ENCODE assay signal across 11 cellular contexts in genomic region chr1:240093120-240093961, GRCh38. TPM values are rescaled to one million over a fixed set of nuclear protein-coding genes. Genes with fewer than 3 reads are reported as not detected.
DNase-seq lines count a peak whose midpoint lies in the region; ATAC-seq and TF ChIP-seq lines count a peak whose summit lies in the region.
"Had no signal": no experiment of that assay in that cellular context is flagged by ENCODE, and none has a peak within 500 bp of the region (broad histone marks: within the 10 kb centered on the region; RNA-seq: fewer than 3 reads in every experiment).

No MANE protein-coding gene starts in this region.

- POLR2A ChIA-PET in CD4-positive, alpha-beta T cell (lab: Charles Lee), result no interaction called here

- no peak overlapping the region for H3K27ac Mint-ChIP-seq in CD4-positive, alpha-beta T cell
- H3K27ac Mint-ChIP-seq: immature natural killer cell had no signal

- no peaks in the 10 kb centered on the region for H3K4me1 Mint-ChIP-seq in CD4-positive, alpha-beta T cell (ENCODE audit: low read depth)

- no peak for ATAC-seq in HG03025 (IDR thresholded peaks at IDR 0.05; ENCODE audit: low FRiP score, unreplicated experiment)
- ATAC-seq in HG03442 (IDR thresholded peaks at IDR 0.05; ENCODE audit: unreplicated experiment), result no peak
- ATAC-seq in CD4-positive, alpha-beta T cell (ENCODE audit: poor library complexity), result no peak

- DNase-seq in ELR (ENCODE audit: low read depth) (peak; percentile 63), NCI-H2107 (lab: John Stamatoyannopoulos, UW) (peak; percentile 20), fibroblast of mammary gland (ENCODE audit: low read depth) (no peak), trophoblast cell (no peak)
- DNase-seq in effector CD8-positive, alpha-beta T cell (lab: John Stamatoyannopoulos, UW), result no peak
- DNase-seq in CD4-positive, alpha-beta T cell, result no peak
- DNase-seq: activated CD4-positive, alpha-beta T cell treated with anti-CD3 and anti-CD28 coated beads, Interleukin-2, amount 50 U/mL, for 48 hours; immature natural killer cell; KBM-7 had no signal

- no peaks in the 10 kb centered on the region for H3K79me1 ChIP-seq in trophoblast cell (ENCODE audit: low read length)

- no peak overlapping the region for H2AK5ac ChIP-seq in trophoblast cell (ENCODE audit: low read length)

- H2BK120ac ChIP-seq in trophoblast cell (ENCODE audit: insufficient read depth, low read length, poor library complexity), result no peak overlapping the region

- H3K4ac ChIP-seq in trophoblast cell (ENCODE audit: low read depth, low read length), result no peak overlapping the region

- H3K4me3 ChIP-seq in fibroblast of mammary gland (ENCODE audit: control insufficient read depth, low read depth, low read length) (peak overlapping the region; percentile 60), trophoblast cell (ENCODE audit: low read depth, low read length) (no peak overlapping the region)

- H2AFZ ChIP-seq in trophoblast cell (ENCODE audit: insufficient read depth, low read length, poor library complexity), result no peak overlapping the region

- no peak overlapping the region for H3K14ac ChIP-seq in trophoblast cell (ENCODE audit: low read length)

- no peak overlapping the region for H4K91ac ChIP-seq in trophoblast cell (ENCODE audit: low read depth, low read length)

- H3K9me3 ChIP-seq in trophoblast cell (ENCODE audit: insufficient read depth, low read depth, low read length), result no peaks in the 10 kb centered on the region
- no peaks in the 10 kb centered on the region for H3K9me3 ChIP-seq in CD4-positive, alpha-beta T cell (ENCODE audit: control insufficient read depth, low read length)

- no peak overlapping the region for H3K4me3 Mint-ChIP-seq in CD4-positive, alpha-beta T cell

- peaks cover 51% of the 10 kb centered on the region for H3K27me3 Mint-ChIP-seq in CD4-positive, alpha-beta T cell

- peak overlapping the region; percentile 86 for H3K4me2 ChIP-seq in trophoblast cell (ENCODE audit: low read length)

- H4K8ac ChIP-seq in trophoblast cell (ENCODE audit: low read depth, low read length), result no peak overlapping the region

- no peak overlapping the region for H4K12ac ChIP-seq in trophoblast cell (ENCODE audit: low read depth, low read length)

- H3K9ac ChIP-seq in trophoblast cell (ENCODE audit: low read length), result no peak overlapping the region

- no peaks in the 10 kb centered on the region for H3K9me3 Mint-ChIP-seq in CD4-positive, alpha-beta T cell

- no peak for TF ChIP-seq CTCF in fibroblast of mammary gland (conservative IDR thresholded peaks at IDR 0.05; ENCODE audit: control insufficient read depth, insufficient read depth, low read depth, low read length)
- TF ChIP-seq CTCF in CD4-positive, alpha-beta T cell (IDR thresholded peaks at IDR 0.05), result no peak

- peaks cover 32% of the 10 kb centered on the region for H3K27me3 ChIP-seq in trophoblast cell (ENCODE audit: insufficient read depth, low read length)
- peaks cover 48% of the 10 kb centered on the region for H3K27me3 ChIP-seq in CD4-positive, alpha-beta T cell (ENCODE audit: control insufficient read depth, insufficient read depth, low read length)

- H2BK5ac ChIP-seq in trophoblast cell (ENCODE audit: low read depth, low read length, poor library complexity), result no peak overlapping the region

- intact Hi-C loops in CD4-positive, alpha-beta T cell (cut with DNase I, micrococcal nuclease), result no loop called here

- no peaks in the 10 kb centered on the region for H3K36me3 Mint-ChIP-seq in CD4-positive, alpha-beta T cell (ENCODE audit: low read depth)
- H3K36me3 Mint-ChIP-seq: immature natural killer cell had no signal

- no peak overlapping the region for H3K18ac ChIP-seq in trophoblast cell (ENCODE audit: low read length)

- no CpG with 5 or more reads among the region's 65 CpGs for WGBS in trophoblast cell (ENCODE audit: extremely low coverage, insufficient coverage, insufficient read length)

- no peak overlapping the region for H3K27ac ChIP-seq in trophoblast cell (ENCODE audit: low read depth, low read length)
- no peak overlapping the region for H3K27ac ChIP-seq in CD4-positive, alpha-beta T cell (ENCODE audit: low read depth, low read length)

- CTCF ChIA-PET in CD4-positive, alpha-beta T cell (lab: Charles Lee), result no interaction called here

- H3K23ac ChIP-seq in trophoblast cell (ENCODE audit: low read length), result no peak overlapping the region

- H3K4me1 ChIP-seq in trophoblast cell (ENCODE audit: control insufficient read depth in 1 of 2, insufficient read depth in 2 of 2, low read length in 2 of 2), result peaks cover 5 to 17% of the 10 kb centered on the region in 2 experiments

- no peaks in the 10 kb centered on the region for H3K79me2 ChIP-seq in trophoblast cell (ENCODE audit: control insufficient read depth, insufficient read depth, low read length, poor library complexity)

- H3K36me3 ChIP-seq in trophoblast cell (ENCODE audit: control insufficient read depth in 1 of 2, insufficient read depth in 2 of 2, low read length in 2 of 2), result no peaks in the 10 kb centered on the region

- H2BK12ac ChIP-seq in trophoblast cell (ENCODE audit: low read length), result no peak overlapping the region

RNA-seq across cellular contexts. Expression of gene FMN2, which starts 1.7 kb away (rescaled TPM):
- 1.2 and 1.3 TPM in 2 replicates for polyA plus RNA-seq in trophoblast cell (2013)
- not detected for total RNA-seq in CD4-positive, alpha-beta T cell
- polyA plus RNA-seq: immature natural killer cell had no signal

Comparison
In these comparisons a context has a peak if more than half of its experiments do, and no peak if none do; other contexts are left out.
1. DNase-seq: peak in ELR (single experiment) and NCI-H2107 (single experiment); none in fibroblast of mammary gland (single experiment), trophoblast cell (0 of 2), effector CD8-positive, alpha-beta T cell (single experiment) and CD4-positive, alpha-beta T cell (0 of 10).